Comparison of ENCODE assay signal across 22 cellular contexts in genomic region chr13:35332134-35332533, GRCh38.
"Had no signal": no experiment of that assay in that cellular context is flagged by ENCODE, and none has a peak within 500 bp of the region (broad histone marks: within the 10 kb centered on the region; RNA-seq: fewer than 3 reads in every experiment).

No MANE protein-coding gene starts in this region.

- H3K36me3 ChIP-seq: colonic mucosa, esophagus muscularis mucosa, esophagus squamous epithelium, gastrocnemius medialis, gastroesophageal sphincter had no signal

- H3K4me1 ChIP-seq: colonic mucosa, esophagus muscularis mucosa, esophagus squamous epithelium, foreskin keratinocyte, gastrocnemius medialis, gastroesophageal sphincter, heart left ventricle, heart right ventricle had no signal

- H3K9me3 ChIP-seq: colonic mucosa, esophagus squamous epithelium, gastrocnemius medialis, gastroesophageal sphincter had no signal

- DNase-seq: colonic mucosa; cortex of kidney; dermis blood vessel endothelial cell; dorsolateral prefrontal cortex; effector CD4-positive, alpha-beta T cell; effector CD8-positive, alpha-beta T cell; effector memory CD4-positive, alpha-beta T cell; effector memory CD8-positive, alpha-beta T cell; endodermal cell; erythroblast; esophagus squamous epithelium; foreskin fibroblast; foreskin keratinocyte; gastrocnemius medialis; glutamatergic neuron; head of caudate nucleus; heart left ventricle; heart right ventricle had no signal

- H3K4me3 ChIP-seq: colonic mucosa, coronary artery, dorsolateral prefrontal cortex, esophagus muscularis mucosa, esophagus squamous epithelium, gastrocnemius medialis, gastroesophageal sphincter, heart left ventricle, heart right ventricle had no signal

- ATAC-seq: effector memory CD8-positive, alpha-beta T cell; esophagus mucosa; foreskin keratinocyte; gastrocnemius medialis; gastroesophageal sphincter; heart left ventricle; heart right ventricle had no signal
